ENCODE assay signal across 1 cellular context in the genomic region with DNA sequence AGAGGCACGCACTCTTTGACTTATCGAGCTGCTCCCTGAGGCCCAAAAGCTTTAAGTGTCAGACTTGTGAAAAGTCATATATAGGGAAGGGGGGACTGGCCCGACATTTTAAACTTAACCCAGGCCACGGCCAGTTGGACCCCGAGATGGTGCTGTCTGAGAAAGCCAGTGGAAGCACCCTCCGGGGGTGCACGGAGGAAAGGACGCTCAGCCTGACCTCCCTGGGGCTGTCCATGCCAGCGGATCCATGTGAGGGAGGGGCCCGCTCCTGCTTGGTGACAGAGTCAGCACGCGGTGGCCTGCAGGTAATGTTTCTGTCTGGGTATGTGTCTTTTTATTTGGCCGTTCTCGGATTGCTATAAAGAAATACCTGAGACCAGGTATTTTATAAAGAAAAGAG.
TF ChIP-seq lines count a peak whose summit lies in the region.

No MANE protein-coding gene starts in this region.

TF ChIP-seq in WTC11, 78 proteins besides CTCF, POLR2A, EP300 and RAD21 (continued from another document):
- TF ChIP-seq, protein P1, sequence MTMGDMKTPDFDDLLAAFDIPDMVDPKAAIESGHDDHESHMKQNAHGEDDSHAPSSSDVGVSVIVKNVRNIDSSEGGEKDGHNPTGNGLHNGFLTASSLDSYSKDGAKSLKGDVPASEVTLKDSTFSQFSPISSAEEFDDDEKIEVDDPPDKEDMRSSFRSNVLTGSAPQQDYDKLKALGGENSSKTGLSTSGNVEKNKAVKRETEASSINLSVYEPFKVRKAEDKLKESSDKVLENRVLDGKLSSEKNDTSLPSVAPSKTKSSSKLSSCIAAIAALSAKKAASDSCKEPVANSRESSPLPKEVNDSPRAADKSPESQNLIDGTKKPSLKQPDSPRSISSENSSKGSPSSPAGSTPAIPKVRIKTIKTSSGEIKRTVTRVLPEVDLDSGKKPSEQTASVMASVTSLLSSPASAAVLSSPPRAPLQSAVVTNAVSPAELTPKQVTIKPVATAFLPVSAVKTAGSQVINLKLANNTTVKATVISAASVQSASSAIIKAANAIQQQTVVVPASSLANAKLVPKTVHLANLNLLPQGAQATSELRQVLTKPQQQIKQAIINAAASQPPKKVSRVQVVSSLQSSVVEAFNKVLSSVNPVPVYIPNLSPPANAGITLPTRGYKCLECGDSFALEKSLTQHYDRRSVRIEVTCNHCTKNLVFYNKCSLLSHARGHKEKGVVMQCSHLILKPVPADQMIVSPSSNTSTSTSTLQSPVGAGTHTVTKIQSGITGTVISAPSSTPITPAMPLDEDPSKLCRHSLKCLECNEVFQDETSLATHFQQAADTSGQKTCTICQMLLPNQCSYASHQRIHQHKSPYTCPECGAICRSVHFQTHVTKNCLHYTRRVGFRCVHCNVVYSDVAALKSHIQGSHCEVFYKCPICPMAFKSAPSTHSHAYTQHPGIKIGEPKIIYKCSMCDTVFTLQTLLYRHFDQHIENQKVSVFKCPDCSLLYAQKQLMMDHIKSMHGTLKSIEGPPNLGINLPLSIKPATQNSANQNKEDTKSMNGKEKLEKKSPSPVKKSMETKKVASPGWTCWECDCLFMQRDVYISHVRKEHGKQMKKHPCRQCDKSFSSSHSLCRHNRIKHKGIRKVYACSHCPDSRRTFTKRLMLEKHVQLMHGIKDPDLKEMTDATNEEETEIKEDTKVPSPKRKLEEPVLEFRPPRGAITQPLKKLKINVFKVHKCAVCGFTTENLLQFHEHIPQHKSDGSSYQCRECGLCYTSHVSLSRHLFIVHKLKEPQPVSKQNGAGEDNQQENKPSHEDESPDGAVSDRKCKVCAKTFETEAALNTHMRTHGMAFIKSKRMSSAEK (CRISPR knock-in tag; IDR thresholded peaks at IDR 0.05; ENCODE audit: borderline replicate concordance): no peak
- TF ChIP-seq ATF1 (CRISPR knock-in tag; IDR thresholded peaks at IDR 0.05) (no peak), GRHL2 (CRISPR knock-in tag; IDR thresholded peaks at IDR 0.05; ENCODE audit: insufficient replicate concordance, severe bottlenecking) (no peak), GTF2I (CRISPR knock-in tag; conservative IDR thresholded peaks at IDR 0.05) (no peak)
- TF ChIP-seq, protein P2, sequence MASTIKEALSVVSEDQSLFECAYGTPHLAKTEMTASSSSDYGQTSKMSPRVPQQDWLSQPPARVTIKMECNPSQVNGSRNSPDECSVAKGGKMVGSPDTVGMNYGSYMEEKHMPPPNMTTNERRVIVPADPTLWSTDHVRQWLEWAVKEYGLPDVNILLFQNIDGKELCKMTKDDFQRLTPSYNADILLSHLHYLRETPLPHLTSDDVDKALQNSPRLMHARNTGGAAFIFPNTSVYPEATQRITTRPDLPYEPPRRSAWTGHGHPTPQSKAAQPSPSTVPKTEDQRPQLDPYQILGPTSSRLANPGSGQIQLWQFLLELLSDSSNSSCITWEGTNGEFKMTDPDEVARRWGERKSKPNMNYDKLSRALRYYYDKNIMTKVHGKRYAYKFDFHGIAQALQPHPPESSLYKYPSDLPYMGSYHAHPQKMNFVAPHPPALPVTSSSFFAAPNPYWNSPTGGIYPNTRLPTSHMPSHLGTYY (CRISPR knock-in tag; IDR thresholded peaks at IDR 0.05): no peak
- TF ChIP-seq, protein P3, sequence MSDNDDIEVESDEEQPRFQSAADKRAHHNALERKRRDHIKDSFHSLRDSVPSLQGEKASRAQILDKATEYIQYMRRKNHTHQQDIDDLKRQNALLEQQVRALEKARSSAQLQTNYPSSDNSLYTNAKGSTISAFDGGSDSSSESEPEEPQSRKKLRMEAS (CRISPR knock-in tag; IDR thresholded peaks at IDR 0.05): no peak
